In genomic region chr16:67844441-67844840, GRCh38 we compare ENCODE assay signal across 9 cellular contexts. TPM values are rescaled to one million over a fixed set of nuclear protein-coding genes. Genes with fewer than 3 reads are reported as not detected.
DNase-seq lines count a peak whose midpoint lies in the region; ATAC-seq and TF ChIP-seq lines count a peak whose summit lies in the region.
"Had no signal": no experiment of that assay in that cellular context is flagged by ENCODE, and none has a peak within 500 bp of the region (broad histone marks: within the 10 kb centered on the region; RNA-seq: fewer than 3 reads in every experiment).

No MANE protein-coding gene starts in this region.

- H3K36me3 ChIP-seq in SK-N-MC (ENCODE audit: insufficient read depth, low read length) (peaks cover 6% of the 10 kb centered on the region; the same call in 1 of the 2 replicates), esophagus squamous epithelium (no peaks in the 10 kb centered on the region), skeletal muscle tissue (ENCODE audit: control insufficient read depth in 3 of 3, insufficient read depth in 3 of 3, low read length in 3 of 3) (peaks cover 0 to 5% (median 0%) of the 10 kb centered on the region in 3 donors)
- H3K36me3 ChIP-seq: upper lobe of left lung had no signal

- H3K27me3 Mint-ChIP-seq in T-helper 2 cell treated with Interferon-gamma antibody and Interleukin-4, amounts not matched to agents 5 μg/mL and 100 μg/mL, for 36 hours (ENCODE audit: low read depth) = no peaks in the 10 kb centered on the region

- WGBS in esophagus squamous epithelium, 2 donors = 39 to 41% methylated on average over 4 of the region's 4 CpGs

- no peak for ATAC-seq in HG03280 (IDR thresholded peaks at IDR 0.05; ENCODE audit: unreplicated experiment)

- intact Hi-C loops in esophagus squamous epithelium (cut with DNase I) = no loop called here

- TF ChIP-seq POLR2A in esophagus squamous epithelium (IDR thresholded peaks at IDR 0.05) = no peak

- peaks cover 4% of the 10 kb centered on the region for H3K36me3 Mint-ChIP-seq in T-helper 2 cell treated with Interferon-gamma antibody and Interleukin-4, amounts not matched to agents 5 μg/mL and 100 μg/mL, for 36 hours (ENCODE audit: low read depth)

- no peaks in the 10 kb centered on the region for H3K27me3 ChIP-seq in esophagus squamous epithelium
- H3K27me3 ChIP-seq in skeletal muscle tissue (ENCODE audit: control insufficient read depth in 3 of 3, insufficient read depth in 3 of 3, low read length in 3 of 3) = no peaks in the 10 kb centered on the region
- H3K27me3 ChIP-seq: upper lobe of left lung had no signal

- DNase-seq in T-helper 2 cell treated with Interferon-gamma antibody and Interleukin-4, amounts not matched to agents 5 μg/mL and 100 μg/mL, for 36 hours (ENCODE audit: low spot score) = no peak
- DNase-seq in T-helper 2 cell (no peak), SK-N-MC (ENCODE audit: low read depth, low spot score) (no peak), esophagus squamous epithelium (lab: John Stamatoyannopoulos, UW) (no peak), HuH-7 (ENCODE audit: low spot score) (no peak)
- DNase-seq in stimulated activated CD4-positive, alpha-beta T cell treated with anti-CD3 and anti-CD28 coated beads, Interleukin-4, amount 100 ng/mL, for 24 hours = no peak
- DNase-seq: upper lobe of left lung had no signal

- H3K9me3 ChIP-seq in SK-N-MC (ENCODE audit: low read depth, low read length) (no peaks in the 10 kb centered on the region), esophagus squamous epithelium (no peaks in the 10 kb centered on the region), skeletal muscle tissue (ENCODE audit: control insufficient read depth in 3 of 3, low read length in 3 of 3) (no peaks in the 10 kb centered on the region)
- H3K9me3 ChIP-seq: upper lobe of left lung had no signal

- H3K4me3 Mint-ChIP-seq in T-helper 2 cell treated with Interferon-gamma antibody and Interleukin-4, amounts not matched to agents 5 μg/mL and 100 μg/mL, for 36 hours = peak overlapping the region; percentile 93

- no peak overlapping the region for H3K9ac ChIP-seq in SK-N-MC (ENCODE audit: insufficient read length)
- peak overlapping the region; percentile 46 to 95 (median 61) for H3K9ac ChIP-seq in skeletal muscle tissue (ENCODE audit: low read depth in 1 of 3, low read length in 3 of 3)

- no peak overlapping the region for H3K27ac Mint-ChIP-seq in T-helper 2 cell treated with Interferon-gamma antibody and Interleukin-4, amounts not matched to agents 5 μg/mL and 100 μg/mL, for 36 hours

- H3K27ac ChIP-seq in SK-N-MC (no peak overlapping the region), esophagus squamous epithelium (peak overlapping the region; percentile 90 to 100 (median 98)), skeletal muscle tissue (ENCODE audit: low read depth, low read length) (peak overlapping the region; percentile 95)

- peaks cover 43% of the 10 kb centered on the region for H3K4me1 Mint-ChIP-seq in T-helper 2 cell treated with Interferon-gamma antibody and Interleukin-4, amounts not matched to agents 5 μg/mL and 100 μg/mL, for 36 hours (ENCODE audit: low read depth)

- H3K4me3 ChIP-seq in SK-N-MC (peak overlapping the region; percentile 90), esophagus squamous epithelium (peak overlapping the region in 3 of 4 donors; percentile 1 to 86 (median 84)), skeletal muscle tissue (ENCODE audit: low read length in 3 of 3) (peak overlapping the region; percentile 41 to 52 (median 42))

- peak in 4 of 6 experiments; percentile 11 to 66 (median 46) for TF ChIP-seq CTCF in esophagus squamous epithelium (IDR thresholded peaks at IDR 0.05)

- H3K4me1 ChIP-seq in esophagus squamous epithelium (peaks cover 41 to 70% (median 44%) of the 10 kb centered on the region in 3 donors), skeletal muscle tissue (ENCODE audit: control insufficient read depth in 3 of 3, insufficient read depth in 3 of 3, low read length in 3 of 3) (peaks cover 55 to 67% (median 57%) of the 10 kb centered on the region in 3 donors)

- H3K9me3 Mint-ChIP-seq in T-helper 2 cell treated with Interferon-gamma antibody and Interleukin-4, amounts not matched to agents 5 μg/mL and 100 μg/mL, for 36 hours = no peaks in the 10 kb centered on the region

RNA-seq across cellular contexts. Expression of gene NUTF2, which starts 2.3 kb away (rescaled TPM):
- total RNA-seq in esophagus squamous epithelium = 10 to 100 TPM; 41.4 to 85.1 (median 63.7) TPM
- total RNA-seq in skeletal muscle tissue = 94.5 TPM

RNA-seq across cellular contexts. Expression of gene THAP11, which starts 2.3 kb away (rescaled TPM):
- total RNA-seq in esophagus squamous epithelium = 10 to 100 TPM; 35.8 to 48.8 (median 42.1) TPM
- 35.5 TPM for total RNA-seq in skeletal muscle tissue

RNA-seq across cellular contexts. Expression of gene CENPT, which starts 3.1 kb away (rescaled TPM):
- total RNA-seq in esophagus squamous epithelium (10 to 100 TPM; 12.3 to 42.7 (median 19.6) TPM), skeletal muscle tissue (14.6 TPM)

RNA-seq across cellular contexts. Expression of gene EDC4, which starts 28.4 kb away (rescaled TPM):
- total RNA-seq in esophagus squamous epithelium = 10 to 100 TPM; 26.5 to 46.9 (median 37.0) TPM
- 66.3 TPM for total RNA-seq in skeletal muscle tissue

RNA-seq across cellular contexts. Expression of gene TSNAXIP1, which starts 37.8 kb away (rescaled TPM):
- total RNA-seq in esophagus squamous epithelium (under 1 TPM; 0.15 to 0.97 (median 0.72) TPM), skeletal muscle tissue (0.52 TPM)
